1 cellular context compared by ENCODE assay signal in genomic region chr7:77536413-77537135, GRCh38.
TF ChIP-seq lines count a peak whose summit lies in the region.

No MANE protein-coding gene starts in this region.

TF ChIP-seq in HepG2, 621 proteins besides CTCF, POLR2A, EP300 and RAD21 (continued from another document and continues in another):
- TF ChIP-seq TCF7 (IDR thresholded peaks at IDR 0.05; ENCODE audit: low read depth), result 0 out of 2 replicates have a peak, but pooled peaks have one; percentile 8
- no peak for TF ChIP-seq ETV6 (CRISPR knock-in tag; conservative IDR thresholded peaks at IDR 0.05)
- TF ChIP-seq ZNF543 (CRISPR knock-in tag; IDR thresholded peaks at IDR 0.05), result peak; percentile 41; the same call in 1 of the 2 replicates
- TF ChIP-seq XBP1 (CRISPR knock-in tag; IDR thresholded peaks at IDR 0.05), result 0 out of 2 replicates have a peak, but pooled peaks have one; percentile 24
- no peak for TF ChIP-seq BRD4 (CRISPR knock-in tag; IDR thresholded peaks at IDR 0.05)
- peak; percentile 48 for TF ChIP-seq MLX (CRISPR knock-in tag; IDR thresholded peaks at IDR 0.05)
- TF ChIP-seq ARHGAP35 (CRISPR knock-in tag; IDR thresholded peaks at IDR 0.05; ENCODE audit: borderline replicate concordance), result 0 out of 2 replicates have a peak, but pooled peaks have one; percentile 47
- TF ChIP-seq NR2F6 (IDR thresholded peaks at IDR 0.05), result peak; percentile 24; the same call in 1 of the 2 replicates
- TF ChIP-seq NR2F6 (CRISPR knock-in tag; IDR thresholded peaks at IDR 0.05), result peak; percentile 55; the same call in 1 of the 2 replicates
- peak; percentile 45; the same call in 1 of the 2 replicates for TF ChIP-seq ZNF547 (CRISPR knock-in tag; IDR thresholded peaks at IDR 0.05)
- peak; percentile 62; the same call in 1 of the 2 replicates for TF ChIP-seq ZNF205 (CRISPR knock-in tag; IDR thresholded peaks at IDR 0.05)
- TF ChIP-seq POLR2AphosphoS2 (IDR thresholded peaks at IDR 0.05; ENCODE audit: low read depth, low read length), result 0 out of 2 replicates have a peak, but pooled peaks have one; percentile 78
- peak; percentile 66 for TF ChIP-seq PHF5A (CRISPR knock-in tag; IDR thresholded peaks at IDR 0.05; ENCODE audit: low read depth, unreplicated experiment)
- peak; percentile 90; the same call in 1 of the 2 replicates for TF ChIP-seq SP140L (CRISPR knock-in tag; IDR thresholded peaks at IDR 0.05; ENCODE audit: borderline replicate concordance)
- TF ChIP-seq SMAD1 (CRISPR knock-in tag; IDR thresholded peaks at IDR 0.05; ENCODE audit: borderline replicate concordance, low read depth), result 0 out of 2 replicates have a peak, but pooled peaks have one; percentile 52
- peak; percentile 56; the same call in 1 of the 2 replicates for TF ChIP-seq ZFP37 (CRISPR knock-in tag; IDR thresholded peaks at IDR 0.05; ENCODE audit: borderline replicate concordance)
- no peak for TF ChIP-seq NBN (conservative IDR thresholded peaks at IDR 0.05)
- TF ChIP-seq YEATS4 (CRISPR knock-in tag; IDR thresholded peaks at IDR 0.05; ENCODE audit: borderline replicate concordance), result peak; percentile 58
- TF ChIP-seq, protein P1, sequence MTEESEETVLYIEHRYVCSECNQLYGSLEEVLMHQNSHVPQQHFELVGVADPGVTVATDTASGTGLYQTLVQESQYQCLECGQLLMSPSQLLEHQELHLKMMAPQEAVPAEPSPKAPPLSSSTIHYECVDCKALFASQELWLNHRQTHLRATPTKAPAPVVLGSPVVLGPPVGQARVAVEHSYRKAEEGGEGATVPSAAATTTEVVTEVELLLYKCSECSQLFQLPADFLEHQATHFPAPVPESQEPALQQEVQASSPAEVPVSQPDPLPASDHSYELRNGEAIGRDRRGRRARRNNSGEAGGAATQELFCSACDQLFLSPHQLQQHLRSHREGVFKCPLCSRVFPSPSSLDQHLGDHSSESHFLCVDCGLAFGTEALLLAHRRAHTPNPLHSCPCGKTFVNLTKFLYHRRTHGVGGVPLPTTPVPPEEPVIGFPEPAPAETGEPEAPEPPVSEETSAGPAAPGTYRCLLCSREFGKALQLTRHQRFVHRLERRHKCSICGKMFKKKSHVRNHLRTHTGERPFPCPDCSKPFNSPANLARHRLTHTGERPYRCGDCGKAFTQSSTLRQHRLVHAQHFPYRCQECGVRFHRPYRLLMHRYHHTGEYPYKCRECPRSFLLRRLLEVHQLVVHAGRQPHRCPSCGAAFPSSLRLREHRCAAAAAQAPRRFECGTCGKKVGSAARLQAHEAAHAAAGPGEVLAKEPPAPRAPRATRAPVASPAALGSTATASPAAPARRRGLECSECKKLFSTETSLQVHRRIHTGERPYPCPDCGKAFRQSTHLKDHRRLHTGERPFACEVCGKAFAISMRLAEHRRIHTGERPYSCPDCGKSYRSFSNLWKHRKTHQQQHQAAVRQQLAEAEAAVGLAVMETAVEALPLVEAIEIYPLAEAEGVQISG (CRISPR knock-in tag; IDR thresholded peaks at IDR 0.05), result peak; percentile 68
- TF ChIP-seq, protein P2, sequence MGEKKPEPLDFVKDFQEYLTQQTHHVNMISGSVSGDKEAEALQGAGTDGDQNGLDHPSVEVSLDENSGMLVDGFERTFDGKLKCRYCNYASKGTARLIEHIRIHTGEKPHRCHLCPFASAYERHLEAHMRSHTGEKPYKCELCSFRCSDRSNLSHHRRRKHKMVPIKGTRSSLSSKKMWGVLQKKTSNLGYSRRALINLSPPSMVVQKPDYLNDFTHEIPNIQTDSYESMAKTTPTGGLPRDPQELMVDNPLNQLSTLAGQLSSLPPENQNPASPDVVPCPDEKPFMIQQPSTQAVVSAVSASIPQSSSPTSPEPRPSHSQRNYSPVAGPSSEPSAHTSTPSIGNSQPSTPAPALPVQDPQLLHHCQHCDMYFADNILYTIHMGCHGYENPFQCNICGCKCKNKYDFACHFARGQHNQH (CRISPR knock-in tag; IDR thresholded peaks at IDR 0.05), result peak; percentile 63; the same call in 1 of the 2 replicates
- TF ChIP-seq, protein P3, sequence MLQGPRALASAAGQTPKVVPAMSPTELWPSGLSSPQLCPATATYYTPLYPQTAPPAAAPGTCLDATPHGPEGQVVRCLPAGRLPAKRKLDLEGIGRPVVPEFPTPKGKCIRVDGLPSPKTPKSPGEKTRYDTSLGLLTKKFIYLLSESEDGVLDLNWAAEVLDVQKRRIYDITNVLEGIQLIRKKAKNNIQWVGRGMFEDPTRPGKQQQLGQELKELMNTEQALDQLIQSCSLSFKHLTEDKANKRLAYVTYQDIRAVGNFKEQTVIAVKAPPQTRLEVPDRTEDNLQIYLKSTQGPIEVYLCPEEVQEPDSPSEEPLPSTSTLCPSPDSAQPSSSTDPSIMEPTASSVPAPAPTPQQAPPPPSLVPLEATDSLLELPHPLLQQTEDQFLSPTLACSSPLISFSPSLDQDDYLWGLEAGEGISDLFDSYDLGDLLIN (CRISPR knock-in tag; IDR thresholded peaks at IDR 0.05; ENCODE audit: borderline replicate concordance), result peak; percentile 27; the same call in 1 of the 2 replicates
- TF ChIP-seq SOX5 (CRISPR knock-in tag; IDR thresholded peaks at IDR 0.05; ENCODE audit: borderline replicate concordance), result peak; percentile 54; the same call in 1 of the 2 replicates
- TF ChIP-seq TARDBP (CRISPR knock-in tag; IDR thresholded peaks at IDR 0.05), result peak; percentile 17; the same call in 1 of the 2 replicates
- peak; percentile 33; the same call in 1 of the 2 replicates for TF ChIP-seq HNF4G (IDR thresholded peaks at IDR 0.05; ENCODE audit: borderline replicate concordance, low read depth, low read length)
- TF ChIP-seq HNF4G (CRISPR knock-in tag; IDR thresholded peaks at IDR 0.05; ENCODE audit: borderline replicate concordance, low read depth), result 0 out of 2 replicates have a peak, but pooled peaks have one; percentile 27
- TF ChIP-seq KMT2A (CRISPR knock-in tag; IDR thresholded peaks at IDR 0.05), result peak; percentile 82
- peak; percentile 31; the same call in 1 of the 2 replicates for TF ChIP-seq ZMAT3 (CRISPR knock-in tag; conservative IDR thresholded peaks at IDR 0.05)
- peak; percentile 69 for TF ChIP-seq TEAD3 (CRISPR knock-in tag; optimal IDR thresholded peaks at IDR 0.05; ENCODE audit: borderline replicate concordance)
- TF ChIP-seq ZBTB38 (CRISPR knock-in tag; IDR thresholded peaks at IDR 0.05), result peak; percentile 53; the same call in 1 of the 2 replicates
- TF ChIP-seq, protein P4, sequence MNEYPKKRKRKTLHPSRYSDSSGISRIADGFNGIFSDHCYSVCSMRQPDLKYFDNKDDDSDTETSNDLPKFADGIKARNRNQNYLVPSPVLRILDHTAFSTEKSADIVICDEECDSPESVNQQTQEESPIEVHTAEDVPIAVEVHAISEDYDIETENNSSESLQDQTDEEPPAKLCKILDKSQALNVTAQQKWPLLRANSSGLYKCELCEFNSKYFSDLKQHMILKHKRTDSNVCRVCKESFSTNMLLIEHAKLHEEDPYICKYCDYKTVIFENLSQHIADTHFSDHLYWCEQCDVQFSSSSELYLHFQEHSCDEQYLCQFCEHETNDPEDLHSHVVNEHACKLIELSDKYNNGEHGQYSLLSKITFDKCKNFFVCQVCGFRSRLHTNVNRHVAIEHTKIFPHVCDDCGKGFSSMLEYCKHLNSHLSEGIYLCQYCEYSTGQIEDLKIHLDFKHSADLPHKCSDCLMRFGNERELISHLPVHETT (CRISPR knock-in tag; conservative IDR thresholded peaks at IDR 0.05), result no peak
- TF ChIP-seq, protein P5, sequence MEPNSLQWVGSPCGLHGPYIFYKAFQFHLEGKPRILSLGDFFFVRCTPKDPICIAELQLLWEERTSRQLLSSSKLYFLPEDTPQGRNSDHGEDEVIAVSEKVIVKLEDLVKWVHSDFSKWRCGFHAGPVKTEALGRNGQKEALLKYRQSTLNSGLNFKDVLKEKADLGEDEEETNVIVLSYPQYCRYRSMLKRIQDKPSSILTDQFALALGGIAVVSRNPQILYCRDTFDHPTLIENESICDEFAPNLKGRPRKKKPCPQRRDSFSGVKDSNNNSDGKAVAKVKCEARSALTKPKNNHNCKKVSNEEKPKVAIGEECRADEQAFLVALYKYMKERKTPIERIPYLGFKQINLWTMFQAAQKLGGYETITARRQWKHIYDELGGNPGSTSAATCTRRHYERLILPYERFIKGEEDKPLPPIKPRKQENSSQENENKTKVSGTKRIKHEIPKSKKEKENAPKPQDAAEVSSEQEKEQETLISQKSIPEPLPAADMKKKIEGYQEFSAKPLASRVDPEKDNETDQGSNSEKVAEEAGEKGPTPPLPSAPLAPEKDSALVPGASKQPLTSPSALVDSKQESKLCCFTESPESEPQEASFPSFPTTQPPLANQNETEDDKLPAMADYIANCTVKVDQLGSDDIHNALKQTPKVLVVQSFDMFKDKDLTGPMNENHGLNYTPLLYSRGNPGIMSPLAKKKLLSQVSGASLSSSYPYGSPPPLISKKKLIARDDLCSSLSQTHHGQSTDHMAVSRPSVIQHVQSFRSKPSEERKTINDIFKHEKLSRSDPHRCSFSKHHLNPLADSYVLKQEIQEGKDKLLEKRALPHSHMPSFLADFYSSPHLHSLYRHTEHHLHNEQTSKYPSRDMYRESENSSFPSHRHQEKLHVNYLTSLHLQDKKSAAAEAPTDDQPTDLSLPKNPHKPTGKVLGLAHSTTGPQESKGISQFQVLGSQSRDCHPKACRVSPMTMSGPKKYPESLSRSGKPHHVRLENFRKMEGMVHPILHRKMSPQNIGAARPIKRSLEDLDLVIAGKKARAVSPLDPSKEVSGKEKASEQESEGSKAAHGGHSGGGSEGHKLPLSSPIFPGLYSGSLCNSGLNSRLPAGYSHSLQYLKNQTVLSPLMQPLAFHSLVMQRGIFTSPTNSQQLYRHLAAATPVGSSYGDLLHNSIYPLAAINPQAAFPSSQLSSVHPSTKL (CRISPR knock-in tag; IDR thresholded peaks at IDR 0.05), result peak; percentile 57; the same call in 1 of the 2 replicates
- no peak for TF ChIP-seq NONO (IDR thresholded peaks at IDR 0.05)
- peak; percentile 50; the same call in 1 of the 2 replicates for TF ChIP-seq NONO (CRISPR knock-in tag; conservative IDR thresholded peaks at IDR 0.05)
- peak; percentile 68; the same call in 1 of the 2 replicates for TF ChIP-seq THAP7 (CRISPR knock-in tag; IDR thresholded peaks at IDR 0.05)
- no peak; the same call in 1 of the 2 replicates for TF ChIP-seq NFE2L1 (CRISPR knock-in tag; IDR thresholded peaks at IDR 0.05; ENCODE audit: borderline replicate concordance)
- TF ChIP-seq, protein P6, sequence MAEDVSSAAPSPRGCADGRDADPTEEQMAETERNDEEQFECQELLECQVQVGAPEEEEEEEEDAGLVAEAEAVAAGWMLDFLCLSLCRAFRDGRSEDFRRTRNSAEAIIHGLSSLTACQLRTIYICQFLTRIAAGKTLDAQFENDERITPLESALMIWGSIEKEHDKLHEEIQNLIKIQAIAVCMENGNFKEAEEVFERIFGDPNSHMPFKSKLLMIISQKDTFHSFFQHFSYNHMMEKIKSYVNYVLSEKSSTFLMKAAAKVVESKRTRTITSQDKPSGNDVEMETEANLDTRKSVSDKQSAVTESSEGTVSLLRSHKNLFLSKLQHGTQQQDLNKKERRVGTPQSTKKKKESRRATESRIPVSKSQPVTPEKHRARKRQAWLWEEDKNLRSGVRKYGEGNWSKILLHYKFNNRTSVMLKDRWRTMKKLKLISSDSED (CRISPR knock-in tag; IDR thresholded peaks at IDR 0.05), result 0 out of 2 replicates have a peak, but pooled peaks have one; percentile 23
- peak; percentile 58; the same call in 1 of the 2 replicates for TF ChIP-seq ZNF792 (CRISPR knock-in tag; IDR thresholded peaks at IDR 0.05)
- no peak for TF ChIP-seq ZNF615 (CRISPR knock-in tag; IDR thresholded peaks at IDR 0.05; ENCODE audit: borderline replicate concordance)
- TF ChIP-seq CEBPG (CRISPR knock-in tag; IDR thresholded peaks at IDR 0.05), result peak; percentile 38
- peak; percentile 47; the same call in 1 of the 2 replicates for TF ChIP-seq SAFB2 (CRISPR knock-in tag; IDR thresholded peaks at IDR 0.05; ENCODE audit: borderline replicate concordance, low read depth)
- TF ChIP-seq, protein P7, sequence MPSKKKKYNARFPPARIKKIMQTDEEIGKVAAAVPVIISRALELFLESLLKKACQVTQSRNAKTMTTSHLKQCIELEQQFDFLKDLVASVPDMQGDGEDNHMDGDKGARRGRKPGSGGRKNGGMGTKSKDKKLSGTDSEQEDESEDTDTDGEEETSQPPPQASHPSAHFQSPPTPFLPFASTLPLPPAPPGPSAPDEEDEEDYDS (CRISPR knock-in tag; IDR thresholded peaks at IDR 0.05), result peak; percentile 89
- peak; percentile 93 for TF ChIP-seq SP4 (CRISPR knock-in tag; IDR thresholded peaks at IDR 0.05)
- peak; percentile 83 for TF ChIP-seq ZNF749 (CRISPR knock-in tag; IDR thresholded peaks at IDR 0.05; ENCODE audit: borderline replicate concordance)
- 0 out of 2 replicates have a peak, but pooled peaks have one; percentile 27 for TF ChIP-seq ZFYVE20 (CRISPR knock-in tag; IDR thresholded peaks at IDR 0.05; ENCODE audit: borderline replicate concordance, low read depth)
- TF ChIP-seq KAT7 (CRISPR knock-in tag; IDR thresholded peaks at IDR 0.05; ENCODE audit: borderline replicate concordance), result no peak
- TF ChIP-seq, protein P8, sequence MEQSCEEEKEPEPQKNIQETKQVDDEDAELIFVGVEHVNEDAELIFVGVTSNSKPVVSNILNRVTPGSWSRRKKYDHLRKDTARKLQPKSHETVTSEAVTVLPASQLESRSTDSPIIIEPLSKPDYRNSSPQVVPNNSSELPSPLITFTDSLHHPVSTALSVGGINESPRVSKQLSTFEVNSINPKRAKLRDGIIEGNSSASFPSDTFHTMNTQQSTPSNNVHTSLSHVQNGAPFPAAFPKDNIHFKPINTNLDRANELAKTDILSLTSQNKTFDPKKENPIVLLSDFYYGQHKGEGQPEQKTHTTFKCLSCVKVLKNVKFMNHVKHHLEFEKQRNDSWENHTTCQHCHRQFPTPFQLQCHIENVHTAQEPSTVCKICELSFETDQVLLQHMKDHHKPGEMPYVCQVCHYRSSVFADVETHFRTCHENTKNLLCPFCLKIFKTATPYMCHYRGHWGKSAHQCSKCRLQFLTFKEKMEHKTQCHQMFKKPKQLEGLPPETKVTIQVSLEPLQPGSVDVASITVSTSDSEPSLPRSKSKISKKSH (CRISPR knock-in tag; IDR thresholded peaks at IDR 0.05; ENCODE audit: borderline replicate concordance), result peak; percentile 63; the same call in 1 of the 2 replicates
- TF ChIP-seq ZBTB20 (CRISPR knock-in tag; IDR thresholded peaks at IDR 0.05; ENCODE audit: borderline replicate concordance, low read depth), result peak; percentile 36; the same call in 1 of the 2 replicates
- TF ChIP-seq FOXP1 (IDR thresholded peaks at IDR 0.05), result no peak
- peak; percentile 19; the same call in 1 of the 2 replicates for TF ChIP-seq FOXP1 (CRISPR knock-in tag; IDR thresholded peaks at IDR 0.05)
- TF ChIP-seq GTF2F1 (IDR thresholded peaks at IDR 0.05; ENCODE audit: low read length), result peak; percentile 69
